9 cellular contexts compared by ENCODE assay signal in genomic region chr10:99779335-99779734, GRCh38. TPM values are rescaled to one million over a fixed set of nuclear protein-coding genes. Genes with fewer than 3 reads are reported as not detected.
DNase-seq lines count a peak whose midpoint lies in the region; ATAC-seq and TF ChIP-seq lines count a peak whose summit lies in the region.
"Had no signal": no experiment of that assay in that cellular context is flagged by ENCODE, and none has a peak within 500 bp of the region (broad histone marks: within the 10 kb centered on the region; RNA-seq: fewer than 3 reads in every experiment).

No MANE protein-coding gene starts in this region.

- H3K9me3 ChIP-seq in endodermal cell (ENCODE audit: control insufficient read depth, low read length): no peaks in the 10 kb centered on the region
- H3K9me3 ChIP-seq in neutrophil: no peaks in the 10 kb centered on the region

- H3K27ac ChIP-seq in endodermal cell (ENCODE audit: low read depth, low read length): peak overlapping the region; percentile 40
- peak overlapping the region; percentile 75 for H3K27ac ChIP-seq in neutrophil

- ATAC-seq in HG02981 (IDR thresholded peaks at IDR 0.05; ENCODE audit: unreplicated experiment) (no peak), HG03039 (IDR thresholded peaks at IDR 0.05; ENCODE audit: unreplicated experiment) (no peak)

- 71 to 80% methylated on average over 4 of the region's 4 CpGs for WGBS in endodermal cell (ENCODE audit: insufficient coverage in 1 of 2, insufficient read length in 1 of 2), 2 experiments

- no peaks in the 10 kb centered on the region for H3K9me3 Mint-ChIP-seq in endodermal cell

- H3K4me1 Mint-ChIP-seq in endodermal cell: peaks cover 12% of the 10 kb centered on the region

- DNase-seq in DMS53 (lab: John Stamatoyannopoulos, UW) (peak; percentile 53), NCI-H460 (ENCODE audit: extremely low read depth, low read depth) (peak; percentile 78), endodermal cell (no peak), DMS79 treated with DMSO at 0.1 percent for 48 hours (lab: John Stamatoyannopoulos, UW) (no peak), NCI-H69 (lab: John Stamatoyannopoulos, UW) (no peak)
- DNase-seq: NCI-H1694 treated with DMSO at 0.1 percent for 48 hours had no signal

- no peaks in the 10 kb centered on the region for H3K27me3 Mint-ChIP-seq in endodermal cell (ENCODE audit: insufficient read depth)

- H3K9ac ChIP-seq in endodermal cell (ENCODE audit: extremely low read depth, low read length, poor library complexity, severe bottlenecking): no peak overlapping the region

- H3K36me3 ChIP-seq in endodermal cell (ENCODE audit: control insufficient read depth, insufficient read depth, low read length) (no peaks in the 10 kb centered on the region), neutrophil (no peaks in the 10 kb centered on the region)

- no peaks in the 10 kb centered on the region for H3K36me3 Mint-ChIP-seq in endodermal cell (ENCODE audit: low read depth)

- no peak overlapping the region for H3K27ac Mint-ChIP-seq in endodermal cell

- H3K4me1 ChIP-seq in endodermal cell (ENCODE audit: control insufficient read depth, insufficient read depth, low read length): peaks cover 4% of the 10 kb centered on the region
- H3K4me1 ChIP-seq in neutrophil (ENCODE audit: control insufficient read depth in 1 of 2, insufficient read depth in 1 of 2, low read depth in 1 of 2, low read length in 1 of 2): peaks cover 45 to 57% of the 10 kb centered on the region in 2 experiments

- no peak for TF ChIP-seq CTCF in endodermal cell (conservative IDR thresholded peaks at IDR 0.05)
- no peak for TF ChIP-seq CTCF in neutrophil (IDR thresholded peaks at IDR 0.05)

- H3K4me3 Mint-ChIP-seq in endodermal cell: no peak overlapping the region

- no peak overlapping the region for H3K4me3 ChIP-seq in endodermal cell (ENCODE audit: low read length)
- H3K4me3 ChIP-seq in neutrophil (ENCODE audit: low read depth in 1 of 2, low read length in 1 of 2): peak overlapping the region; percentile 12 to 26

- H3K27me3 ChIP-seq in endodermal cell (ENCODE audit: control insufficient read depth, insufficient read depth, low read length, poor library complexity, severe bottlenecking): no peaks in the 10 kb centered on the region
- H3K27me3 ChIP-seq in neutrophil: no peaks in the 10 kb centered on the region

RNA-seq across cellular contexts. Expression of gene ABCC2, which starts 3.1 kb away (rescaled TPM):
- total RNA-seq in NCI-H460 (2014; rRNA removed; shearing (Covaris generic)): 191 and 232 TPM in 2 replicates
- polyA plus RNA-seq in NCI-H460 (2014; cell fraction: nucleus; rRNA removed): 403 and 538 TPM in 2 replicates
- total RNA-seq in endodermal cell: under 1 TPM; 0.22 to 0.40 TPM
- 2.4 TPM for polyA plus RNA-seq in endodermal cell (2013, experiment 1 of 2)
- polyA plus RNA-seq in endodermal cell (2013, experiment 2 of 2): 1.4 TPM

RNA-seq across cellular contexts. Expression of gene CUTC, which starts 47.3 kb away (rescaled TPM):
- 51.7 and 66.0 TPM in 2 replicates for total RNA-seq in NCI-H460 (2014; rRNA removed; shearing (Covaris generic))
- polyA plus RNA-seq in NCI-H460 (2014; cell fraction: nucleus; rRNA removed): 66.9 and 74.6 TPM in 2 replicates
- 10 to 100 TPM; 18.0 to 21.2 TPM for total RNA-seq in endodermal cell
- 25.7 TPM for polyA plus RNA-seq in endodermal cell (2013, experiment 1 of 2)
- polyA plus RNA-seq in endodermal cell (2013, experiment 2 of 2): 23.1 TPM

RNA-seq across cellular contexts. Expression of gene COX15, which starts 47.4 kb away (rescaled TPM):
- total RNA-seq in NCI-H460 (2014; rRNA removed; shearing (Covaris generic)): 49.4 and 56.5 TPM in 2 replicates
- polyA plus RNA-seq in NCI-H460 (2014; cell fraction: nucleus; rRNA removed): 42.5 and 52.1 TPM in 2 replicates
- total RNA-seq in endodermal cell: 10 to 100 TPM; 39.0 to 42.6 TPM
- 38.5 TPM for polyA plus RNA-seq in endodermal cell (2013, experiment 1 of 2)
- polyA plus RNA-seq in endodermal cell (2013, experiment 2 of 2): 35.2 TPM

Comparison
In these comparisons a context has a peak if more than half of its experiments do, and no peak if none do; other contexts are left out.
1. DNase-seq: peak in DMS53 (single experiment) and NCI-H460 (single experiment); none in endodermal cell (single experiment), DMS79 treated with DMSO at 0.1 percent for 48 hours (single experiment) and NCI-H69 (single experiment).
2. RNA of gene ABCC2, which starts 3.1 kb away (total RNA-seq): 191 to 232 TPM in NCI-H460; 0.22 to 0.40 TPM in endodermal cell; every median in the first group is over 100 times any median in the second.